20 cellular contexts compared by ENCODE assay signal in genomic region chrX:9595131-9595530, GRCh38.
DNase-seq lines count a peak whose midpoint lies in the region; ATAC-seq and TF ChIP-seq lines count a peak whose summit lies in the region.
"Had no signal": no experiment of that assay in that cellular context is flagged by ENCODE, and none has a peak within 500 bp of the region (broad histone marks: within the 10 kb centered on the region; RNA-seq: fewer than 3 reads in every experiment).

No MANE protein-coding gene starts in this region.

- DNase-seq in AG10803 (ENCODE audit: low read depth) (peak; percentile 74), H9 (no peak), astrocyte of the hippocampus (ENCODE audit: low read depth, low spot score) (peak; percentile 86), left lobe of liver (ENCODE audit: low spot score) (peak; percentile 46), osteocyte (ENCODE audit: extremely low spot score, unreplicated experiment) (no peak), thyroid gland (no peak), OCI-M2 (lab: John Stamatoyannopoulos, UW; ENCODE audit: unreplicated experiment) (no peak), amniotic stem cell (lab: John Stamatoyannopoulos, UW) (no peak)
- DNase-seq: activated CD4-positive, alpha-beta T cell treated with anti-CD3 and anti-CD28 coated beads, Interleukin-2, amount 50 U/mL, for 4 hours; activated T-cell treated with anti-CD3 and anti-CD28 coated beads, Interleukin-2, amount 50 U/mL, for 48 hours; caudate nucleus; effector CD4-positive, alpha-beta T cell; GF-D8; GOT3; left cardiac atrium; NCI-H2171; NCI-H774; stimulated activated CD4-positive, alpha-beta T cell treated with anti-CD3 and anti-CD28 coated beads, Interleukin-4, amount 100 ng/mL, for 1 hour; substantia nigra had no signal

- H3K79me2 ChIP-seq in H9 (ENCODE audit: insufficient read depth, low read length): 0 out of 2 replicates have a peak, but pooled peaks cover 2% of the 10 kb centered on the region

- ATAC-seq in left lobe of liver: peak; percentile 87

- no peak overlapping the region for H2AFZ ChIP-seq in H9 (ENCODE audit: low read length)

- no peak overlapping the region for H2BK20ac ChIP-seq in H9 (ENCODE audit: low read depth, low read length, poor library complexity, severe bottlenecking)

- H3K9ac ChIP-seq in H9 (ENCODE audit: extremely low read depth, insufficient read length, low read length): no peak overlapping the region

- peak overlapping the region; percentile 6; the same call in 1 of the 2 replicates for H3K14ac ChIP-seq in H9 (ENCODE audit: insufficient read depth, low read length)

- H2AK5ac ChIP-seq in H9 (ENCODE audit: insufficient read length, low read length): no peak overlapping the region

- H3K27ac Mint-ChIP-seq in H9 (no peak overlapping the region), osteocyte (ENCODE audit: unreplicated experiment) (no peak overlapping the region)
- H3K27ac Mint-ChIP-seq: activated naive CD8-positive, alpha-beta T cell had no signal

- no peak overlapping the region for H2BK15ac ChIP-seq in H9 (ENCODE audit: low read depth, low read length)

- H2BK5ac ChIP-seq in H9 (ENCODE audit: insufficient read length, low read length): no peak overlapping the region

- no peak overlapping the region for H3K56ac ChIP-seq in H9 (ENCODE audit: insufficient read length, low read depth, low read length)

- H3K4me3 ChIP-seq in AG10803 (ENCODE audit: low read length): no peak overlapping the region
- H3K4me3 ChIP-seq in thyroid gland (replicated peaks in 1 of 3): no peak overlapping the region

- no peaks in the 10 kb centered on the region for H3K79me1 ChIP-seq in H9 (ENCODE audit: insufficient read depth, low read depth, low read length, poor library complexity, severe bottlenecking)

- H3K36me3 ChIP-seq in thyroid gland: no peaks in the 10 kb centered on the region

- WGBS in H9 (ENCODE audit: extremely low coverage, insufficient read length, low lambda C conversion rate): no CpG with 5 or more reads among the region's 4 CpGs
- WGBS in thyroid gland, 2 donors: 67 to 73% methylated on average over 3 to 4 of the region's 4 CpGs

- peaks cover 14 to 35% of the 10 kb centered on the region in 2 experiments for H3K4me1 Mint-ChIP-seq in H9
- peaks cover 12% of the 10 kb centered on the region for H3K4me1 Mint-ChIP-seq in osteocyte (ENCODE audit: unreplicated experiment)

- intact Hi-C loops in thyroid gland (cut with DNase I): no loop called here

- H3K4me3 Mint-ChIP-seq in H9 (no peak overlapping the region), osteocyte (ENCODE audit: unreplicated experiment) (no peak overlapping the region)
- H3K4me3 Mint-ChIP-seq: activated naive CD8-positive, alpha-beta T cell had no signal

- no peak overlapping the region for H3T11ph ChIP-seq in H9 (ENCODE audit: low read length)

- H3K4me1 ChIP-seq in H9 (ENCODE audit: insufficient read depth, low read length): peaks cover 14% of the 10 kb centered on the region
- H3K4me1 ChIP-seq in thyroid gland: no peaks in the 10 kb centered on the region

- TF ChIP-seq POLR2A in thyroid gland (IDR thresholded peaks at IDR 0.05): no peak

- H3K9me3 ChIP-seq in H9 (ENCODE audit: control insufficient read depth, low read depth, low read length) (no peaks in the 10 kb centered on the region), thyroid gland (no peaks in the 10 kb centered on the region)

- H3K4me2 ChIP-seq in H9 (ENCODE audit: insufficient read depth, insufficient read length, low read length): no peak overlapping the region

- H3K27ac ChIP-seq in H9 (ENCODE audit: insufficient read length, low read depth, low read length) (no peak overlapping the region), thyroid gland (no peak overlapping the region)

- H4K8ac ChIP-seq in H9 (replicated peaks; ENCODE audit: insufficient read length, low read depth, low read length): no peak overlapping the region

- no peaks in the 10 kb centered on the region; the same call in 1 of the 2 replicates for H3K27me3 Mint-ChIP-seq in H9 (ENCODE audit: low read depth)
- no peaks in the 10 kb centered on the region for H3K27me3 Mint-ChIP-seq in osteocyte (ENCODE audit: unreplicated experiment)
- H3K27me3 Mint-ChIP-seq: activated naive CD8-positive, alpha-beta T cell had no signal

- TF ChIP-seq CTCF in AG10803 (conservative IDR thresholded peaks at IDR 0.05; ENCODE audit: low read length): no peak
- no peak for TF ChIP-seq CTCF in H9 (conservative IDR thresholded peaks at IDR 0.05)
- TF ChIP-seq CTCF in osteocyte (IDR thresholded peaks at IDR 0.05): no peak
- TF ChIP-seq CTCF in thyroid gland (IDR thresholded peaks at IDR 0.05): no peak

- H2BK120ac ChIP-seq in H9 (ENCODE audit: low read depth, low read length, poor library complexity, severe bottlenecking): no peak overlapping the region

- no peaks in the 10 kb centered on the region for H3K23me2 ChIP-seq in H9 (ENCODE audit: insufficient read length, low read depth, low read length, poor library complexity, severe bottlenecking)

- no peak overlapping the region for H4K91ac ChIP-seq in H9 (ENCODE audit: insufficient read length, low read depth, low read length)

- H3K9me3 Mint-ChIP-seq in H9 (peaks cover 6 to 56% of the 10 kb centered on the region in 2 experiments; a peak in 4 of 5 replicates), osteocyte (ENCODE audit: unreplicated experiment) (peaks cover 20% of the 10 kb centered on the region)

- H4K5ac ChIP-seq in H9 (ENCODE audit: insufficient read length, low read depth, low read length): no peak overlapping the region

- H3K23ac ChIP-seq in H9 (ENCODE audit: insufficient read length, low read depth, low read length): no peak overlapping the region

- no peaks in the 10 kb centered on the region for H4K20me1 ChIP-seq in H9 (ENCODE audit: control insufficient read depth, insufficient read depth, insufficient read length)

- H3K4ac ChIP-seq in H9 (ENCODE audit: low read depth, low read length): no peak overlapping the region

- H3K27me3 ChIP-seq in H9 (ENCODE audit: insufficient read depth, low read length) (no peaks in the 10 kb centered on the region), thyroid gland (no peaks in the 10 kb centered on the region)

- H3K36me3 Mint-ChIP-seq in H9 (ENCODE audit: insufficient read depth in 1 of 3, low read depth in 3 of 3): peaks cover 9 to 14% (median 10%) of the 10 kb centered on the region in 3 experiments; a peak in 6 of 7 replicates
- H3K36me3 Mint-ChIP-seq in osteocyte (ENCODE audit: unreplicated experiment): peaks cover 2% of the 10 kb centered on the region

- H3K18ac ChIP-seq in H9 (ENCODE audit: insufficient read length, low read depth, low read length): no peak overlapping the region

- no peak overlapping the region for H2BK12ac ChIP-seq in H9 (ENCODE audit: insufficient read length, low read depth, low read length)

Comparison
In these comparisons a context has a peak if more than half of its experiments do, and no peak if none do; other contexts are left out.
1. DNase-seq: peak in AG10803 (single experiment), astrocyte of the hippocampus (single experiment) and left lobe of liver (single experiment); none in H9 (single experiment), osteocyte (single experiment), thyroid gland (0 of 2), OCI-M2 (single experiment) and amniotic stem cell (single experiment).